In the genomic region with DNA sequence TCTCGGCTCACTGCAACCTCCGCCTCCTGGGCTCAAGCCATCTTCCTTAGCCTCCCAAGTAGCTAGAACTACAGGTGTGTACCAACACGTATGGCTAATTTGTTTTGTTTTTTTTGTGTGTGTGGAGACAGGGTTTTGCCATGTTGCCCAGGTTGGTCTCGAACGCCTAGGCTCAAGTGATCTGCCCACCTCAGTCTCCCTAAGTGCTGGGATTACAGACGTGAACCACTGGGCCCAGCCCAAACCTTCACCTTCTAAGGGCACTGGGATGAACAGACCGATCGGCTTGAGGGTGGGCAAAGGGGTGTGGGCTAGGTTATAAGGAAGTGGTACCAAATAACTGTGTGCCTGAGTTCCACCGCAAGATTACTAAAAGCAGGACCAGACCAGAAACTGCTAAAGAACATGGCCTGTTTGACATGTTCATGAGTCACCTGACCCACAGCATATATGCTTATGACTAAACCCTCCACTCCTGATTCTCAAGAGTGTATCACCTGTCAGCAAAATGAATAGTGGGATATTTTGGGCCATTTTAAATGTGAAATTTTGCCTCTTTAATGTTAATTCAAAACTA, we compare ENCODE assay signal across 1 cellular context.
A peak's percentile ranks its signal among the peaks of the same experiment; 100 is the strongest.
TF ChIP-seq lines count a peak whose summit lies in the region.

No MANE protein-coding gene starts in this region.

TF ChIP-seq in GM12878, 131 proteins besides CTCF, POLR2A, EP300 and RAD21 (continued from another document and continues in another):
- TF ChIP-seq, protein P1, sequence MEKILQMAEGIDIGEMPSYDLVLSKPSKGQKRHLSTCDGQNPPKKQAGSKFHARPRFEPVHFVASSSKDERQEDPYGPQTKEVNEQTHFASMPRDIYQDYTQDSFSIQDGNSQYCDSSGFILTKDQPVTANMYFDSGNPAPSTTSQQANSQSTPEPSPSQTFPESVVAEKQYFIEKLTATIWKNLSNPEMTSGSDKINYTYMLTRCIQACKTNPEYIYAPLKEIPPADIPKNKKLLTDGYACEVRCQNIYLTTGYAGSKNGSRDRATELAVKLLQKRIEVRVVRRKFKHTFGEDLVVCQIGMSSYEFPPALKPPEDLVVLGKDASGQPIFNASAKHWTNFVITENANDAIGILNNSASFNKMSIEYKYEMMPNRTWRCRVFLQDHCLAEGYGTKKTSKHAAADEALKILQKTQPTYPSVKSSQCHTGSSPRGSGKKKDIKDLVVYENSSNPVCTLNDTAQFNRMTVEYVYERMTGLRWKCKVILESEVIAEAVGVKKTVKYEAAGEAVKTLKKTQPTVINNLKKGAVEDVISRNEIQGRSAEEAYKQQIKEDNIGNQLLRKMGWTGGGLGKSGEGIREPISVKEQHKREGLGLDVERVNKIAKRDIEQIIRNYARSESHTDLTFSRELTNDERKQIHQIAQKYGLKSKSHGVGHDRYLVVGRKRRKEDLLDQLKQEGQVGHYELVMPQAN (conservative IDR thresholded peaks at IDR 0.05), result no peak
- TF ChIP-seq, protein P2, sequence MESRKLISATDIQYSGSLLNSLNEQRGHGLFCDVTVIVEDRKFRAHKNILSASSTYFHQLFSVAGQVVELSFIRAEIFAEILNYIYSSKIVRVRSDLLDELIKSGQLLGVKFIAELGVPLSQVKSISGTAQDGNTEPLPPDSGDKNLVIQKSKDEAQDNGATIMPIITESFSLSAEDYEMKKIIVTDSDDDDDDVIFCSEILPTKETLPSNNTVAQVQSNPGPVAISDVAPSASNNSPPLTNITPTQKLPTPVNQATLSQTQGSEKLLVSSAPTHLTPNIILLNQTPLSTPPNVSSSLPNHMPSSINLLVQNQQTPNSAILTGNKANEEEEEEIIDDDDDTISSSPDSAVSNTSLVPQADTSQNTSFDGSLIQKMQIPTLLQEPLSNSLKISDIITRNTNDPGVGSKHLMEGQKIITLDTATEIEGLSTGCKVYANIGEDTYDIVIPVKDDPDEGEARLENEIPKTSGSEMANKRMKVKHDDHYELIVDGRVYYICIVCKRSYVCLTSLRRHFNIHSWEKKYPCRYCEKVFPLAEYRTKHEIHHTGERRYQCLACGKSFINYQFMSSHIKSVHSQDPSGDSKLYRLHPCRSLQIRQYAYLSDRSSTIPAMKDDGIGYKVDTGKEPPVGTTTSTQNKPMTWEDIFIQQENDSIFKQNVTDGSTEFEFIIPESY (IDR thresholded peaks at IDR 0.05), result no peak
- TF ChIP-seq RCOR1 (conservative IDR thresholded peaks at IDR 0.05; ENCODE audit: low read depth, low read length), result no peak
- TF ChIP-seq, protein P3, sequence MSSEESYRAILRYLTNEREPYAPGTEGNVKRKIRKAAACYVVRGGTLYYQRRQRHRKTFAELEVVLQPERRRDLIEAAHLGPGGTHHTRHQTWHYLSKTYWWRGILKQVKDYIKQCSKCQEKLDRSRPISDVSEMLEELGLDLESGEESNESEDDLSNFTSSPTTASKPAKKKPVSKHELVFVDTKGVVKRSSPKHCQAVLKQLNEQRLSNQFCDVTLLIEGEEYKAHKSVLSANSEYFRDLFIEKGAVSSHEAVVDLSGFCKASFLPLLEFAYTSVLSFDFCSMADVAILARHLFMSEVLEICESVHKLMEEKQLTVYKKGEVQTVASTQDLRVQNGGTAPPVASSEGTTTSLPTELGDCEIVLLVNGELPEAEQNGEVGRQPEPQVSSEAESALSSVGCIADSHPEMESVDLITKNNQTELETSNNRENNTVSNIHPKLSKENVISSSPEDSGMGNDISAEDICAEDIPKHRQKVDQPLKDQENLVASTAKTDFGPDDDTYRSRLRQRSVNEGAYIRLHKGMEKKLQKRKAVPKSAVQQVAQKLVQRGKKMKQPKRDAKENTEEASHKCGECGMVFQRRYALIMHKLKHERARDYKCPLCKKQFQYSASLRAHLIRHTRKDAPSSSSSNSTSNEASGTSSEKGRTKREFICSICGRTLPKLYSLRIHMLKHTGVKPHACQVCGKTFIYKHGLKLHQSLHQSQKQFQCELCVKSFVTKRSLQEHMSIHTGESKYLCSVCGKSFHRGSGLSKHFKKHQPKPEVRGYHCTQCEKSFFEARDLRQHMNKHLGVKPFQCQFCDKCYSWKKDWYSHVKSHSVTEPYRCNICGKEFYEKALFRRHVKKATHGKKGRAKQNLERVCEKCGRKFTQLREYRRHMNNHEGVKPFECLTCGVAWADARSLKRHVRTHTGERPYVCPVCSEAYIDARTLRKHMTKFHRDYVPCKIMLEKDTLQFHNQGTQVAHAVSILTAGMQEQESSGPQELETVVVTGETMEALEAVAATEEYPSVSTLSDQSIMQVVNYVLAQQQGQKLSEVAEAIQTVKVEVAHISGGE (CRISPR knock-in tag; IDR thresholded peaks at IDR 0.05), result no peak
- no peak for TF ChIP-seq CHD2 (IDR thresholded peaks at IDR 0.05; ENCODE audit: borderline replicate concordance, low read depth, low read length)
- no peak for TF ChIP-seq LARP7 (IDR thresholded peaks at IDR 0.05)
- no peak for TF ChIP-seq MTA3 (IDR thresholded peaks at IDR 0.05; ENCODE audit: borderline replicate concordance, low read length)
- no peak for TF ChIP-seq NFYA (IDR thresholded peaks at IDR 0.05; ENCODE audit: borderline replicate concordance, low read depth, low read length)
- TF ChIP-seq SMAD1 (IDR thresholded peaks at IDR 0.05; ENCODE audit: low read depth, partially characterized antibody), result no peak
- TF ChIP-seq ZNF24 (IDR thresholded peaks at IDR 0.05), result no peak
- no peak for TF ChIP-seq HCFC1 (IDR thresholded peaks at IDR 0.05; ENCODE audit: low read length)
- no peak for TF ChIP-seq ZBED1 (IDR thresholded peaks at IDR 0.05; ENCODE audit: borderline replicate concordance)
- no peak for TF ChIP-seq HDAC2 (IDR thresholded peaks at IDR 0.05)
- no peak for TF ChIP-seq SP1 (IDR thresholded peaks at IDR 0.05; ENCODE audit: low read depth, low read length)
- TF ChIP-seq, protein P4, sequence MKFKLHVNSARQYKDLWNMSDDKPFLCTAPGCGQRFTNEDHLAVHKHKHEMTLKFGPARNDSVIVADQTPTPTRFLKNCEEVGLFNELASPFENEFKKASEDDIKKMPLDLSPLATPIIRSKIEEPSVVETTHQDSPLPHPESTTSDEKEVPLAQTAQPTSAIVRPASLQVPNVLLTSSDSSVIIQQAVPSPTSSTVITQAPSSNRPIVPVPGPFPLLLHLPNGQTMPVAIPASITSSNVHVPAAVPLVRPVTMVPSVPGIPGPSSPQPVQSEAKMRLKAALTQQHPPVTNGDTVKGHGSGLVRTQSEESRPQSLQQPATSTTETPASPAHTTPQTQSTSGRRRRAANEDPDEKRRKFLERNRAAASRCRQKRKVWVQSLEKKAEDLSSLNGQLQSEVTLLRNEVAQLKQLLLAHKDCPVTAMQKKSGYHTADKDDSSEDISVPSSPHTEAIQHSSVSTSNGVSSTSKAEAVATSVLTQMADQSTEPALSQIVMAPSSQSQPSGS (IDR thresholded peaks at IDR 0.05; ENCODE audit: low read length), result peak; percentile 48; the same call in 1 of the 2 replicates
- TF ChIP-seq SIN3A (IDR thresholded peaks at IDR 0.05; ENCODE audit: low read depth, low read length), result no peak
- TF ChIP-seq, protein P5, sequence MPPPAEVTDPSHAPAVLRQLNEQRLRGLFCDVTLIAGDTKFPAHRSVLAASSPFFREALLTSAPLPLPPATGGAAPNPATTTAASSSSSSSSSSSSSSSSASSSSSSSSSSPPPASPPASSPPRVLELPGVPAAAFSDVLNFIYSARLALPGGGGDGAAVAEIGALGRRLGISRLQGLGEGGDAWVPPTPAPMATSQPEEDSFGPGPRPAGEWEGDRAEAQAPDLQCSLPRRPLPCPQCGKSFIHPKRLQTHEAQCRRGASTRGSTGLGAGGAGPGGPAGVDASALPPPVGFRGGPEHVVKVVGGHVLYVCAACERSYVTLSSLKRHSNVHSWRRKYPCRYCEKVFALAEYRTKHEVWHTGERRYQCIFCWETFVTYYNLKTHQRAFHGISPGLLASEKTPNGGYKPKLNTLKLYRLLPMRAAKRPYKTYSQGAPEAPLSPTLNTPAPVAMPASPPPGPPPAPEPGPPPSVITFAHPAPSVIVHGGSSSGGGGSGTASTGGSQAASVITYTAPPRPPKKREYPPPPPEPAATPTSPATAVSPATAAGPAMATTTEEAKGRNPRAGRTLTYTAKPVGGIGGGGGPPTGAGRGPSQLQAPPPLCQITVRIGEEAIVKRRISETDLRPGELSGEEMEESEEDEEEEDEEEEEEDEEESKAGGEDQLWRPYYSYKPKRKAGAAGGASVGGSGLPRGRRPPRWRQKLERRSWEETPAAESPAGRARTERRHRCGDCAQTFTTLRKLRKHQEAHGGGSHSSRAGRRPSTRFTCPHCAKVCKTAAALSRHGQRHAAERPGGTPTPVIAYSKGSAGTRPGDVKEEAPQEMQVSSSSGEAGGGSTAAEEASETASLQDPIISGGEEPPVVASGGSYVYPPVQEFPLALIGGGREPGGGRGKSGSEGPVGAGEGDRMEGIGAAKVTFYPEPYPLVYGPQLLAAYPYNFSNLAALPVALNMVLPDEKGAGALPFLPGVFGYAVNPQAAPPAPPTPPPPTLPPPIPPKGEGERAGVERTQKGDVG (CRISPR knock-in tag; IDR thresholded peaks at IDR 0.05), result no peak
- TF ChIP-seq POLR2AphosphoS2 (IDR thresholded peaks at IDR 0.05; ENCODE audit: low read depth, low read length), result no peak
- no peak for TF ChIP-seq TBL1XR1 (IDR thresholded peaks at IDR 0.05; ENCODE audit: low read depth, low read length)
- TF ChIP-seq TCF3 (IDR thresholded peaks at IDR 0.05; ENCODE audit: borderline replicate concordance, insufficient read depth, low read depth, low read length), result no peak
- TF ChIP-seq, protein P6, sequence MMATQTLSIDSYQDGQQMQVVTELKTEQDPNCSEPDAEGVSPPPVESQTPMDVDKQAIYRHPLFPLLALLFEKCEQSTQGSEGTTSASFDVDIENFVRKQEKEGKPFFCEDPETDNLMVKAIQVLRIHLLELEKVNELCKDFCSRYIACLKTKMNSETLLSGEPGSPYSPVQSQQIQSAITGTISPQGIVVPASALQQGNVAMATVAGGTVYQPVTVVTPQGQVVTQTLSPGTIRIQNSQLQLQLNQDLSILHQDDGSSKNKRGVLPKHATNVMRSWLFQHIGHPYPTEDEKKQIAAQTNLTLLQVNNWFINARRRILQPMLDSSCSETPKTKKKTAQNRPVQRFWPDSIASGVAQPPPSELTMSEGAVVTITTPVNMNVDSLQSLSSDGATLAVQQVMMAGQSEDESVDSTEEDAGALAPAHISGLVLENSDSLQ (IDR thresholded peaks at IDR 0.05), result peak; percentile 57; the same call in 1 of the 2 replicates
- TF ChIP-seq IKZF2 (IDR thresholded peaks at IDR 0.05), result peak in 1 of 2 experiments; percentile 26; a peak in 1 of 4 replicates
- 0 out of 2 replicates have a peak, but pooled peaks have one; percentile 30 for TF ChIP-seq EED (IDR thresholded peaks at IDR 0.05; ENCODE audit: low read depth)
- TF ChIP-seq ZNF207 (IDR thresholded peaks at IDR 0.05; ENCODE audit: borderline replicate concordance), result no peak
- TF ChIP-seq, protein P7, sequence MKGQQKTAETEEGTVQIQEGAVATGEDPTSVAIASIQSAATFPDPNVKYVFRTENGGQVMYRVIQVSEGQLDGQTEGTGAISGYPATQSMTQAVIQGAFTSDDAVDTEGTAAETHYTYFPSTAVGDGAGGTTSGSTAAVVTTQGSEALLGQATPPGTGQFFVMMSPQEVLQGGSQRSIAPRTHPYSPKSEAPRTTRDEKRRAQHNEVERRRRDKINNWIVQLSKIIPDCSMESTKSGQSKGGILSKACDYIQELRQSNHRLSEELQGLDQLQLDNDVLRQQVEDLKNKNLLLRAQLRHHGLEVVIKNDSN (IDR thresholded peaks at IDR 0.05; ENCODE audit: borderline replicate concordance, extremely low read length, insufficient read depth, low read depth, low read length), result no peak
- no peak for TF ChIP-seq ZNF384 (IDR thresholded peaks at IDR 0.05; ENCODE audit: borderline replicate concordance, low read depth, low read length)
- TF ChIP-seq BMI1 (IDR thresholded peaks at IDR 0.05; ENCODE audit: borderline replicate concordance), result no peak
- no peak for TF ChIP-seq FOS (IDR thresholded peaks at IDR 0.05; ENCODE audit: borderline replicate concordance, extremely low read depth, insufficient read length)
- TF ChIP-seq KDM1A (IDR thresholded peaks at IDR 0.05; ENCODE audit: borderline replicate concordance), result no peak
- TF ChIP-seq BACH1 (IDR thresholded peaks at IDR 0.05; ENCODE audit: borderline replicate concordance), result no peak
- TF ChIP-seq, protein P8, sequence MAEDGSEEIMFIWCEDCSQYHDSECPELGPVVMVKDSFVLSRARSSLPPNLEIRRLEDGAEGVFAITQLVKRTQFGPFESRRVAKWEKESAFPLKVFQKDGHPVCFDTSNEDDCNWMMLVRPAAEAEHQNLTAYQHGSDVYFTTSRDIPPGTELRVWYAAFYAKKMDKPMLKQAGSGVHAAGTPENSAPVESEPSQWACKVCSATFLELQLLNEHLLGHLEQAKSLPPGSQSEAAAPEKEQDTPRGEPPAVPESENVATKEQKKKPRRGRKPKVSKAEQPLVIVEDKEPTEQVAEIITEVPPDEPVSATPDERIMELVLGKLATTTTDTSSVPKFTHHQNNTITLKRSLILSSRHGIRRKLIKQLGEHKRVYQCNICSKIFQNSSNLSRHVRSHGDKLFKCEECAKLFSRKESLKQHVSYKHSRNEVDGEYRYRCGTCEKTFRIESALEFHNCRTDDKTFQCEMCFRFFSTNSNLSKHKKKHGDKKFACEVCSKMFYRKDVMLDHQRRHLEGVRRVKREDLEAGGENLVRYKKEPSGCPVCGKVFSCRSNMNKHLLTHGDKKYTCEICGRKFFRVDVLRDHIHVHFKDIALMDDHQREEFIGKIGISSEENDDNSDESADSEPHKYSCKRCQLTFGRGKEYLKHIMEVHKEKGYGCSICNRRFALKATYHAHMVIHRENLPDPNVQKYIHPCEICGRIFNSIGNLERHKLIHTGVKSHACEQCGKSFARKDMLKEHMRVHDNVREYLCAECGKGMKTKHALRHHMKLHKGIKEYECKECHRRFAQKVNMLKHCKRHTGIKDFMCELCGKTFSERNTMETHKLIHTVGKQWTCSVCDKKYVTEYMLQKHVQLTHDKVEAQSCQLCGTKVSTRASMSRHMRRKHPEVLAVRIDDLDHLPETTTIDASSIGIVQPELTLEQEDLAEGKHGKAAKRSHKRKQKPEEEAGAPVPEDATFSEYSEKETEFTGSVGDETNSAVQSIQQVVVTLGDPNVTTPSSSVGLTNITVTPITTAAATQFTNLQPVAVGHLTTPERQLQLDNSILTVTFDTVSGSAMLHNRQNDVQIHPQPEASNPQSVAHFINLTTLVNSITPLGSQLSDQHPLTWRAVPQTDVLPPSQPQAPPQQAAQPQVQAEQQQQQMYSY (CRISPR knock-in tag; IDR thresholded peaks at IDR 0.05), result no peak
- TF ChIP-seq MEF2A (IDR thresholded peaks at IDR 0.05; ENCODE audit: insufficient read depth, low read depth, low read length), result no peak
- no peak for TF ChIP-seq SMARCA5 (IDR thresholded peaks at IDR 0.05)
- TF ChIP-seq, protein P9, sequence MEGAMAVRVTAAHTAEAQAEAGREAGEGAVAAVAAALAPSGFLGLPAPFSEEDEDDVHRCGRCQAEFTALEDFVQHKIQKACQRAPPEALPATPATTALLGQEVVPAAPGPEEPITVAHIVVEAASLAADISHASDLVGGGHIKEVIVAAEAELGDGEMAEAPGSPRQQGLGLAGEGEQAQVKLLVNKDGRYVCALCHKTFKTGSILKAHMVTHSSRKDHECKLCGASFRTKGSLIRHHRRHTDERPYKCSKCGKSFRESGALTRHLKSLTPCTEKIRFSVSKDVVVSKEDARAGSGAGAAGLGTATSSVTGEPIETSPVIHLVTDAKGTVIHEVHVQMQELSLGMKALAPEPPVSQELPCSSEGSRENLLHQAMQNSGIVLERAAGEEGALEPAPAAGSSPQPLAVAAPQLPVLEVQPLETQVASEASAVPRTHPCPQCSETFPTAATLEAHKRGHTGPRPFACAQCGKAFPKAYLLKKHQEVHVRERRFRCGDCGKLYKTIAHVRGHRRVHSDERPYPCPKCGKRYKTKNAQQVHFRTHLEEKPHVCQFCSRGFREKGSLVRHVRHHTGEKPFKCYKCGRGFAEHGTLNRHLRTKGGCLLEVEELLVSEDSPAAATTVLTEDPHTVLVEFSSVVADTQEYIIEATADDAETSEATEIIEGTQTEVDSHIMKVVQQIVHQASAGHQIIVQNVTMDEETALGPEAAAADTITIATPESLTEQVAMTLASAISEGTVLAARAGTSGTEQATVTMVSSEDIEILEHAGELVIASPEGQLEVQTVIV (IDR thresholded peaks at IDR 0.05; ENCODE audit: borderline replicate concordance, partially characterized antibody), result no peak
- TF ChIP-seq NBN (IDR thresholded peaks at IDR 0.05), result no peak
